ENCODE assay signal across 19 cellular contexts in the genomic region with DNA sequence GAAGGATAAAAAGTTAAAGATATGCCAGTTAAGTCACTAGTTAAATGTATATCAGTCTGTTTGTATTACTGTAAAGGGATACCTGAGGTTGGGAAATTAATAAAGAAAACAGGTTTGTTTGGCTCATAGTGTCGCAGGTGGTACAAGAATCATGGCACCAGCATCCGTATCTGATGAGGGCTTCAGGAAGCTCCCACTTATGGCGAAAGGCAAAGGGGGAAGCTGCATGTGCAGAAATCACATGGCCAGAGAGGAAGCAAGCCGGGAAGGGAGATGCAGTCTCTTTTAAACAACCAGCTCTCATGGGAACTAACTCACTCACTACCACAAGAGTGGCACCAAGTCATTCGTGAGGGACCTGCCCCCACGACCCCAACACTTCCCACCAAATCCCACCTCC.
"Had no signal": no experiment of that assay in that cellular context is flagged by ENCODE, and none has a peak within 500 bp of the region (broad histone marks: within the 10 kb centered on the region; RNA-seq: fewer than 3 reads in every experiment).

No MANE protein-coding gene starts in this region.

- H3K27ac ChIP-seq: ascending aorta, breast epithelium, gastrocnemius medialis, heart left ventricle, lower lobe of right lung, ovary, uterus had no signal

- H3K4me3 Mint-ChIP-seq: activated CD4-positive, alpha-beta memory T cell treated with anti-CD3 and anti-CD28 coated beads for 36 hours; activated CD8-positive, alpha-beta memory T cell treated with anti-CD3 and anti-CD28 coated beads, Interleukin-2, amount 10 ng/mL, durations not matched to agents 7 days and 5 days; activated naive CD4-positive, alpha-beta T cell treated with anti-CD3 and anti-CD28 coated beads for 36 hours; immature natural killer cell; mesothelial cell of epicardium; neural crest cell had no signal

- H3K4me3 ChIP-seq: ascending aorta, breast epithelium, gastrocnemius medialis, heart left ventricle, lower lobe of right lung, ovary, uterus had no signal

- DNase-seq: activated CD4-positive, alpha-beta memory T cell treated with anti-CD3 and anti-CD28 coated beads for 36 hours; activated CD8-positive, alpha-beta memory T cell treated with anti-CD3 and anti-CD28 coated beads, Interleukin-2, amount 10 ng/mL, durations not matched to agents 7 days and 5 days; activated naive CD4-positive, alpha-beta T cell treated with anti-CD3 and anti-CD28 coated beads for 36 hours; activated T-cell treated with anti-CD3 and anti-CD28 coated beads, Interleukin-2, amount 50 U/mL, for 1 hour; cerebellar nuclear complex; effector memory CD4-positive, alpha-beta T cell; gastrocnemius medialis; heart left ventricle; immature natural killer cell; lower lobe of right lung; ovary; stimulated activated CD4-positive, alpha-beta T cell treated with anti-CD3 and anti-CD28 coated beads, Interleukin-12 subunit alpha, Interleukin-12 subunit beta, amount 100 ng/mL, for 4 hours; stimulated activated CD4-positive, alpha-beta T cell treated with anti-CD3 and anti-CD28 coated beads, Interleukin-2, amount 100 ng/mL, for 24 hours; uterus had no signal

- ATAC-seq: activated CD8-positive, alpha-beta memory T cell treated with anti-CD3 and anti-CD28 coated beads, Interleukin-2, amount 10 ng/mL, durations not matched to agents 7 days and 5 days; gastrocnemius medialis had no signal

- H3K36me3 Mint-ChIP-seq: activated CD4-positive, alpha-beta memory T cell treated with anti-CD3 and anti-CD28 coated beads for 36 hours; activated CD8-positive, alpha-beta memory T cell treated with anti-CD3 and anti-CD28 coated beads, Interleukin-2, amount 10 ng/mL, durations not matched to agents 7 days and 5 days; immature natural killer cell had no signal

- H3K4me1 Mint-ChIP-seq: activated CD8-positive, alpha-beta memory T cell treated with anti-CD3 and anti-CD28 coated beads, Interleukin-2, amount 10 ng/mL, durations not matched to agents 7 days and 5 days; immature natural killer cell; mesothelial cell of epicardium; neural crest cell had no signal

- H3K27ac Mint-ChIP-seq: activated CD4-positive, alpha-beta memory T cell treated with anti-CD3 and anti-CD28 coated beads for 36 hours; activated CD8-positive, alpha-beta memory T cell treated with anti-CD3 and anti-CD28 coated beads, Interleukin-2, amount 10 ng/mL, durations not matched to agents 7 days and 5 days; activated naive CD4-positive, alpha-beta T cell treated with anti-CD3 and anti-CD28 coated beads for 36 hours; activated T-helper 2 cell treated with anti-CD3 and anti-CD28 coated beads, Interferon-gamma antibody, Interleukin-2, Interleukin-4, amounts not matched to agents 10 μg/mL and 5 μg/mL and 100 μg/mL, durations not matched to agents 14 hours and 24 hours and 36 hours; immature natural killer cell; mesothelial cell of epicardium had no signal

- H3K9me3 Mint-ChIP-seq: activated T-helper 2 cell treated with anti-CD3 and anti-CD28 coated beads, Interferon-gamma antibody, Interleukin-2, Interleukin-4, amounts not matched to agents 10 μg/mL and 5 μg/mL and 100 μg/mL, durations not matched to agents 14 hours and 24 hours and 36 hours had no signal
